In the genomic region with DNA sequence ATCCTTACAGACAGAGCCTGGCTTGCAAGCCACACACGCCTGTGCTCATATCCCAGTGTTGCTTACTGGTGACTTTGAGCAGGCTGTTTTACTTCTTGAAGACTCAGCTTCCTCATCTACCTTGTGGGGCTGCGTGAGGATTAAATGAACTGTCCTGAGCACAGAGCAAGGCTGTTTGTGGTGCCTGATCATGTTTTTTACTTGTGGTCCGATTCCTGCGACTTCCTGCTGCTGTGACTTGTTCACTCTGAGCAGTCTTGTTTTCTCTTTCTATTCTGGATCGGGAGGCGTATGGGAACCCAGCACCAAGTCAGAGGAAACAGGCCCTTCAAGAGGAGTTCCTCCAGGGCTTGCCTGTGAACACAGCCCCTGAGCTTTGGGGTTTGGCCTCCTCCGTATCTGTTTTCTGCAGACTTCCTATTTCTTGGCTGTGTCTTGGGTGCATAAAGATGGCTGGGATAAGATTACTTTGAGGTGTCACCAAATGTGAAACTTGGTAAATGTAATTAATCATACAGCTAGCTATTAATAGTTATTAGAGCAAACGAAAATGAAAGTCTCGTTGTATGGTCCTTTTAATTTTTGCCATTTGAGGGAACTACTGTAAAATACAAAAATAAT, we compare ENCODE assay signal across 1 cellular context.
TF ChIP-seq lines count a peak whose summit lies in the region.

No MANE protein-coding gene starts in this region.

TF ChIP-seq in K562, 482 proteins besides CTCF, POLR2A, EP300 and RAD21 (continued from another document and continues in another):
- TF ChIP-seq, protein P1, sequence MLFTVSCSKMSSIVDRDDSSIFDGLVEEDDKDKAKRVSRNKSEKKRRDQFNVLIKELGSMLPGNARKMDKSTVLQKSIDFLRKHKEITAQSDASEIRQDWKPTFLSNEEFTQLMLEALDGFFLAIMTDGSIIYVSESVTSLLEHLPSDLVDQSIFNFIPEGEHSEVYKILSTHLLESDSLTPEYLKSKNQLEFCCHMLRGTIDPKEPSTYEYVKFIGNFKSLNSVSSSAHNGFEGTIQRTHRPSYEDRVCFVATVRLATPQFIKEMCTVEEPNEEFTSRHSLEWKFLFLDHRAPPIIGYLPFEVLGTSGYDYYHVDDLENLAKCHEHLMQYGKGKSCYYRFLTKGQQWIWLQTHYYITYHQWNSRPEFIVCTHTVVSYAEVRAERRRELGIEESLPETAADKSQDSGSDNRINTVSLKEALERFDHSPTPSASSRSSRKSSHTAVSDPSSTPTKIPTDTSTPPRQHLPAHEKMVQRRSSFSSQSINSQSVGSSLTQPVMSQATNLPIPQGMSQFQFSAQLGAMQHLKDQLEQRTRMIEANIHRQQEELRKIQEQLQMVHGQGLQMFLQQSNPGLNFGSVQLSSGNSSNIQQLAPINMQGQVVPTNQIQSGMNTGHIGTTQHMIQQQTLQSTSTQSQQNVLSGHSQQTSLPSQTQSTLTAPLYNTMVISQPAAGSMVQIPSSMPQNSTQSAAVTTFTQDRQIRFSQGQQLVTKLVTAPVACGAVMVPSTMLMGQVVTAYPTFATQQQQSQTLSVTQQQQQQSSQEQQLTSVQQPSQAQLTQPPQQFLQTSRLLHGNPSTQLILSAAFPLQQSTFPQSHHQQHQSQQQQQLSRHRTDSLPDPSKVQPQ (CRISPR knock-in tag; IDR thresholded peaks at IDR 0.05; ENCODE audit: borderline replicate concordance) = no peak
- TF ChIP-seq JUNB (CRISPR knock-in tag; conservative IDR thresholded peaks at IDR 0.05) (no peak), ZNF717 (CRISPR knock-in tag; IDR thresholded peaks at IDR 0.05) (no peak), MXI1 (IDR thresholded peaks at IDR 0.05; ENCODE audit: low read depth, low read length) (no peak), ZNF511 (CRISPR knock-in tag; IDR thresholded peaks at IDR 0.05) (no peak), MBD2 (IDR thresholded peaks at IDR 0.05; ENCODE audit: borderline replicate concordance, low read depth) (no peak), ETV6 (IDR thresholded peaks at IDR 0.05; ENCODE audit: borderline replicate concordance in 1 of 2, low read depth in 2 of 2, low read length in 1 of 2) (no peak), ETV6 (CRISPR knock-in tag; IDR thresholded peaks at IDR 0.05; ENCODE audit: borderline replicate concordance) (no peak), PHF20 (IDR thresholded peaks at IDR 0.05; ENCODE audit: partially characterized antibody) (no peak), EGR1 (conservative IDR thresholded peaks at IDR 0.05) (no peak), RREB1 (CRISPR knock-in tag; IDR thresholded peaks at IDR 0.05) (no peak), JUN (IDR thresholded peaks at IDR 0.05; ENCODE audit: borderline replicate concordance, low read depth, low read length) (no peak), JUN (CRISPR knock-in tag; IDR thresholded peaks at IDR 0.05; ENCODE audit: borderline replicate concordance) (no peak), TRIM24 (IDR thresholded peaks at IDR 0.05) (no peak), PBX2 (CRISPR knock-in tag; IDR thresholded peaks at IDR 0.05; ENCODE audit: low read depth) (no peak), PBX2 (tag; conservative IDR thresholded peaks at IDR 0.05; ENCODE audit: low read depth) (peak; percentile 94), SFPQ (IDR thresholded peaks at IDR 0.05; ENCODE audit: low read depth, low read length) (no peak), ATF3 (IDR thresholded peaks at IDR 0.05) (no peak), ATF3 (CRISPR knock-in tag; conservative IDR thresholded peaks at IDR 0.05) (no peak), ASH1L (IDR thresholded peaks at IDR 0.05; ENCODE audit: borderline replicate concordance, low read depth, partially characterized antibody) (no peak), ZKSCAN8 (CRISPR knock-in tag; IDR thresholded peaks at IDR 0.05) (no peak), KLF1 (tag; IDR thresholded peaks at IDR 0.05) (no peak), NR4A1 (CRISPR knock-in tag; IDR thresholded peaks at IDR 0.05) (no peak), NR4A1 (tag; IDR thresholded peaks at IDR 0.05) (no peak), PHF21A (IDR thresholded peaks at IDR 0.05; ENCODE audit: borderline replicate concordance, low read depth) (no peak), PTBP1 (IDR thresholded peaks at IDR 0.05; ENCODE audit: low read depth, low read length) (no peak)
- TF ChIP-seq, protein P2, sequence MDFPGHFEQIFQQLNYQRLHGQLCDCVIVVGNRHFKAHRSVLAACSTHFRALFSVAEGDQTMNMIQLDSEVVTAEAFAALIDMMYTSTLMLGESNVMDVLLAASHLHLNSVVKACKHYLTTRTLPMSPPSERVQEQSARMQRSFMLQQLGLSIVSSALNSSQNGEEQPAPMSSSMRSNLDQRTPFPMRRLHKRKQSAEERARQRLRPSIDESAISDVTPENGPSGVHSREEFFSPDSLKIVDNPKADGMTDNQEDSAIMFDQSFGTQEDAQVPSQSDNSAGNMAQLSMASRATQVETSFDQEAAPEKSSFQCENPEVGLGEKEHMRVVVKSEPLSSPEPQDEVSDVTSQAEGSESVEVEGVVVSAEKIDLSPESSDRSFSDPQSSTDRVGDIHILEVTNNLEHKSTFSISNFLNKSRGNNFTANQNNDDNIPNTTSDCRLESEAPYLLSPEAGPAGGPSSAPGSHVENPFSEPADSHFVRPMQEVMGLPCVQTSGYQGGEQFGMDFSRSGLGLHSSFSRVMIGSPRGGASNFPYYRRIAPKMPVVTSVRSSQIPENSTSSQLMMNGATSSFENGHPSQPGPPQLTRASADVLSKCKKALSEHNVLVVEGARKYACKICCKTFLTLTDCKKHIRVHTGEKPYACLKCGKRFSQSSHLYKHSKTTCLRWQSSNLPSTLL (IDR thresholded peaks at IDR 0.05) = no peak
- TF ChIP-seq, protein P3, sequence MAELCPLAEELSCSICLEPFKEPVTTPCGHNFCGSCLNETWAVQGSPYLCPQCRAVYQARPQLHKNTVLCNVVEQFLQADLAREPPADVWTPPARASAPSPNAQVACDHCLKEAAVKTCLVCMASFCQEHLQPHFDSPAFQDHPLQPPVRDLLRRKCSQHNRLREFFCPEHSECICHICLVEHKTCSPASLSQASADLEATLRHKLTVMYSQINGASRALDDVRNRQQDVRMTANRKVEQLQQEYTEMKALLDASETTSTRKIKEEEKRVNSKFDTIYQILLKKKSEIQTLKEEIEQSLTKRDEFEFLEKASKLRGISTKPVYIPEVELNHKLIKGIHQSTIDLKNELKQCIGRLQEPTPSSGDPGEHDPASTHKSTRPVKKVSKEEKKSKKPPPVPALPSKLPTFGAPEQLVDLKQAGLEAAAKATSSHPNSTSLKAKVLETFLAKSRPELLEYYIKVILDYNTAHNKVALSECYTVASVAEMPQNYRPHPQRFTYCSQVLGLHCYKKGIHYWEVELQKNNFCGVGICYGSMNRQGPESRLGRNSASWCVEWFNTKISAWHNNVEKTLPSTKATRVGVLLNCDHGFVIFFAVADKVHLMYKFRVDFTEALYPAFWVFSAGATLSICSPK (IDR thresholded peaks at IDR 0.05; ENCODE audit: borderline replicate concordance) = no peak
- TF ChIP-seq, protein P4, sequence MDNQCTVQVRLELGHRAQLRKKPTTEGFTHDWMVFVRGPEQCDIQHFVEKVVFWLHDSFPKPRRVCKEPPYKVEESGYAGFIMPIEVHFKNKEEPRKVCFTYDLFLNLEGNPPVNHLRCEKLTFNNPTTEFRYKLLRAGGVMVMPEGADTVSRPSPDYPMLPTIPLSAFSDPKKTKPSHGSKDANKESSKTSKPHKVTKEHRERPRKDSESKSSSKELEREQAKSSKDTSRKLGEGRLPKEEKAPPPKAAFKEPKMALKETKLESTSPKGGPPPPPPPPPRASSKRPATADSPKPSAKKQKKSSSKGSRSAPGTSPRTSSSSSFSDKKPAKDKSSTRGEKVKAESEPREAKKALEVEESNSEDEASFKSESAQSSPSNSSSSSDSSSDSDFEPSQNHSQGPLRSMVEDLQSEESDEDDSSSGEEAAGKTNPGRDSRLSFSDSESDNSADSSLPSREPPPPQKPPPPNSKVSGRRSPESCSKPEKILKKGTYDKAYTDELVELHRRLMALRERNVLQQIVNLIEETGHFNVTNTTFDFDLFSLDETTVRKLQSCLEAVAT (IDR thresholded peaks at IDR 0.05) = no peak
- TF ChIP-seq, protein P5, sequence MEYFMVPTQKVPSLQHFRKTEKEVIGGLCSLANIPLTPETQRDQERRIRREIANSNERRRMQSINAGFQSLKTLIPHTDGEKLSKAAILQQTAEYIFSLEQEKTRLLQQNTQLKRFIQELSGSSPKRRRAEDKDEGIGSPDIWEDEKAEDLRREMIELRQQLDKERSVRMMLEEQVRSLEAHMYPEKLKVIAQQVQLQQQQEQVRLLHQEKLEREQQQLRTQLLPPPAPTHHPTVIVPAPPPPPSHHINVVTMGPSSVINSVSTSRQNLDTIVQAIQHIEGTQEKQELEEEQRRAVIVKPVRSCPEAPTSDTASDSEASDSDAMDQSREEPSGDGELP (CRISPR knock-in tag; IDR thresholded peaks at IDR 0.05; ENCODE audit: borderline replicate concordance) = no peak
